8 cellular contexts compared by ENCODE assay signal in genomic region chr1:247171443-247171842, GRCh38. TPM values are rescaled to one million over a fixed set of nuclear protein-coding genes. Genes with fewer than 3 reads are reported as not detected.
A peak's percentile ranks its signal among the peaks of the same experiment; 100 is the strongest.
DNase-seq lines count a peak whose midpoint lies in the region; ATAC-seq and TF ChIP-seq lines count a peak whose summit lies in the region.
"Not testable (repeated sequence)": the region's sequence is repeated elsewhere in the genome, so short reads cannot be mapped to it uniquely, and the experiment has no call there.

No MANE protein-coding gene starts in this region.

- H3K9me3 Mint-ChIP-seq in CD4-positive, alpha-beta T cell; natural killer cell treated with Interleukin-12 subunit alpha and Interleukin-12 subunit beta and Interleukin-15 and Interleukin-18, amount 100 ng/mL, for 72 hours: not testable (repeated sequence)

- intact Hi-C loops in CD4-positive, alpha-beta T cell (cut with DNase I, micrococcal nuclease) = loop anchor here in 1 of 2 experiments (5.0 kb wide), 1 partner anchor 69 kb away; the partner anchor contains the start of gene ZNF669

- H3K4me1 Mint-ChIP-seq in CD4-positive, alpha-beta T cell (ENCODE audit: low read depth) = peaks cover 22% of the 10 kb centered on the region
- peaks cover 20 to 26% of the 10 kb centered on the region in 2 donors for H3K4me1 Mint-ChIP-seq in natural killer cell treated with Interleukin-12 subunit alpha and Interleukin-12 subunit beta and Interleukin-15 and Interleukin-18, amount 100 ng/mL, for 72 hours (ENCODE audit: low read depth in 2 of 2)

- not testable (repeated sequence) for TF ChIP-seq CTCF in CD4-positive, alpha-beta T cell (IDR thresholded peaks at IDR 0.05)

- H3K27ac ChIP-seq in CD4-positive, alpha-beta T cell (ENCODE audit: low read depth, low read length) = not testable (repeated sequence)

- H3K27me3 ChIP-seq in CD4-positive, alpha-beta T cell (ENCODE audit: control insufficient read depth, insufficient read depth, low read length) = not testable (repeated sequence)

- DNase-seq in CD4-positive, alpha-beta T cell; natural killer cell treated with Interleukin-12 subunit alpha and Interleukin-12 subunit beta and Interleukin-15 and Interleukin-18, amount 100 ng/mL, for 72 hours (ENCODE audit: low spot score): not testable (repeated sequence)

- peaks cover 11% of the 10 kb centered on the region for H3K9me3 ChIP-seq in CD4-positive, alpha-beta T cell (ENCODE audit: control insufficient read depth, low read length)

- H3K4me3 Mint-ChIP-seq in CD4-positive, alpha-beta T cell; natural killer cell treated with Interleukin-12 subunit alpha and Interleukin-12 subunit beta and Interleukin-15 and Interleukin-18, amount 100 ng/mL, for 72 hours: not testable (repeated sequence)

- CTCF ChIA-PET in CD4-positive, alpha-beta T cell (lab: Charles Lee) = not testable (repeated sequence)

- POLR2A ChIA-PET in CD4-positive, alpha-beta T cell (lab: Charles Lee) = not testable (repeated sequence)

- H3K36me3 Mint-ChIP-seq in CD4-positive, alpha-beta T cell (ENCODE audit: low read depth) = peaks cover 29% of the 10 kb centered on the region
- H3K36me3 Mint-ChIP-seq in natural killer cell treated with Interleukin-12 subunit alpha and Interleukin-12 subunit beta and Interleukin-15 and Interleukin-18, amount 100 ng/mL, for 72 hours = peaks cover 22% of the 10 kb centered on the region

- H3K27me3 Mint-ChIP-seq in CD4-positive, alpha-beta T cell; natural killer cell treated with Interleukin-12 subunit alpha and Interleukin-12 subunit beta and Interleukin-15 and Interleukin-18, amount 100 ng/mL, for 72 hours: not testable (repeated sequence)

- not testable (repeated sequence) for H3K27ac Mint-ChIP-seq in CD4-positive, alpha-beta T cell; natural killer cell treated with Interleukin-12 subunit alpha and Interleukin-12 subunit beta and Interleukin-15 and Interleukin-18, amount 100 ng/mL, for 72 hours

- peak; percentile 52 for ATAC-seq in CD4-positive, alpha-beta T cell (ENCODE audit: poor library complexity)
- ATAC-seq in GM19025 (IDR thresholded peaks at IDR 0.05; ENCODE audit: low read depth, unreplicated experiment) (peak; percentile 59), GM21526 (IDR thresholded peaks at IDR 0.05; ENCODE audit: low FRiP score, unreplicated experiment) (peak; percentile 52), HG02870 (IDR thresholded peaks at IDR 0.05; ENCODE audit: unreplicated experiment) (peak; percentile 49), HG03280 (IDR thresholded peaks at IDR 0.05; ENCODE audit: unreplicated experiment) (peak; percentile 47), SK-N-SH treated with all-trans-retinoic acid at 6 μM for 48 hours (peak; percentile 76), esophagus mucosa (peak; percentile 74)
- peak; percentile 76 to 83 for ATAC-seq in natural killer cell treated with Interleukin-12 subunit alpha and Interleukin-12 subunit beta and Interleukin-15 and Interleukin-18, amount 100 ng/mL, for 72 hours

RNA-seq across cellular contexts. Expression of gene ZNF124, which starts 0.4 kb away (rescaled TPM):
- total RNA-seq in CD4-positive, alpha-beta T cell = 10 to 100 TPM; 18.3 to 20.0 TPM
- total RNA-seq in esophagus mucosa = 7.5 TPM
- 10 to 100 TPM; 16.2 to 25.9 TPM for total RNA-seq in natural killer cell treated with Interleukin-12 subunit alpha and Interleukin-12 subunit beta and Interleukin-15 and Interleukin-18, amount 100 ng/mL, for 72 hours
